1 cellular context compared by ENCODE assay signal in genomic region chr9:99785010-99785590, GRCh38.
TF ChIP-seq lines count a peak whose summit lies in the region.

No MANE protein-coding gene starts in this region.

TF ChIP-seq in H1, 55 proteins besides CTCF, POLR2A, EP300 and RAD21 (continued from another document):
- TF ChIP-seq EGR1 (IDR thresholded peaks at IDR 0.05; ENCODE audit: borderline replicate concordance, low read depth, low read length) (no peak), USF2 (IDR thresholded peaks at IDR 0.05; ENCODE audit: low read length) (no peak), HDAC2 (IDR thresholded peaks at IDR 0.05; ENCODE audit: borderline replicate concordance in 1 of 2, low read depth in 2 of 2, low read length in 2 of 2) (no peak)
